In genomic region chr15:90512281-90512680, GRCh38 we compare ENCODE assay signal across 19 cellular contexts.
"Had no signal": no experiment of that assay in that cellular context is flagged by ENCODE, and none has a peak within 500 bp of the region (broad histone marks: within the 10 kb centered on the region; RNA-seq: fewer than 3 reads in every experiment).

No MANE protein-coding gene starts in this region.

- H3K36me3 Mint-ChIP-seq: natural killer cell treated with Interleukin-12 subunit alpha and Interleukin-12 subunit beta and Interleukin-15 and Interleukin-18, amount 100 ng/mL, for 72 hours; neural progenitor cell; stimulated activated naive B cell treated with anti-CD40 and anti-IgM and Interleukin-4, amounts not matched to agents 10 μg/mL and 1 μg/mL and 100 μg/mL, for 72 hours had no signal

- DNase-seq: dermis blood vessel endothelial cell; heart left ventricle; hippocampal formation; kidney glomerular epithelial cell; lower lobe of right lung; midbrain; nucleus accumbens; ovary; sigmoid colon; stimulated activated CD4-positive, alpha-beta T cell treated with anti-CD3 and anti-CD28 coated beads, Interleukin-2, amount 100 ng/mL, for 24 hours; stimulated activated CD4-positive, alpha-beta T cell treated with anti-CD3 and anti-CD28 coated beads, Interleukin-4, amount 100 ng/mL, for 4 hours; stimulated activated naive B cell treated with anti-CD40 and anti-IgM and Interleukin-4, amounts not matched to agents 10 μg/mL and 1 μg/mL and 100 μg/mL, for 72 hours; stomach; substantia nigra; transverse colon had no signal

- H3K4me1 Mint-ChIP-seq: neural progenitor cell had no signal

- H3K27me3 Mint-ChIP-seq: memory B cell; natural killer cell treated with Interleukin-12 subunit alpha and Interleukin-12 subunit beta and Interleukin-15 and Interleukin-18, amount 100 ng/mL, for 72 hours; stimulated activated naive B cell treated with anti-CD40 and anti-IgM and Interleukin-4, amounts not matched to agents 10 μg/mL and 1 μg/mL and 100 μg/mL, for 72 hours had no signal

- H3K4me3 Mint-ChIP-seq: memory B cell; natural killer cell treated with Interleukin-12 subunit alpha and Interleukin-12 subunit beta and Interleukin-15 and Interleukin-18, amount 100 ng/mL, for 72 hours; neural progenitor cell; stimulated activated naive B cell treated with anti-CD40 and anti-IgM and Interleukin-4, amounts not matched to agents 10 μg/mL and 1 μg/mL and 100 μg/mL, for 72 hours had no signal

- H3K27ac Mint-ChIP-seq: memory B cell; neural progenitor cell; stimulated activated naive B cell treated with anti-CD40 and anti-IgM and Interleukin-4, amounts not matched to agents 10 μg/mL and 1 μg/mL and 100 μg/mL, for 72 hours had no signal

- H3K9me3 Mint-ChIP-seq: memory B cell; natural killer cell treated with Interleukin-12 subunit alpha and Interleukin-12 subunit beta and Interleukin-15 and Interleukin-18, amount 100 ng/mL, for 72 hours; stimulated activated naive B cell treated with anti-CD40 and anti-IgM and Interleukin-4, amounts not matched to agents 10 μg/mL and 1 μg/mL and 100 μg/mL, for 72 hours had no signal

- ATAC-seq: esophagus mucosa; heart left ventricle; natural killer cell treated with Interleukin-12 subunit alpha and Interleukin-12 subunit beta and Interleukin-15 and Interleukin-18, amount 100 ng/mL, for 72 hours; stimulated activated naive B cell treated with anti-CD40 and anti-IgM and Interleukin-4, amounts not matched to agents 10 μg/mL and 1 μg/mL and 100 μg/mL, for 72 hours had no signal
